8 cellular contexts compared by ENCODE assay signal in genomic region chr16:3400779-3401688, GRCh38. TPM values are rescaled to one million over a fixed set of nuclear protein-coding genes. Genes with fewer than 3 reads are reported as not detected.
DNase-seq lines count a peak whose midpoint lies in the region; ATAC-seq and TF ChIP-seq lines count a peak whose summit lies in the region.

Gene ZNF174 (plus strand): TSS chr16:3401215. CDS start chr16:3402005, 790 bp downstream.
Gene ZSCAN32 (minus strand): TSS chr16:3401004. CDS start chr16:3397557, 3,447 bp downstream.

- no peak for TF ChIP-seq CTCF in endodermal cell (conservative IDR thresholded peaks at IDR 0.05)

- ATAC-seq in GM21381 (IDR thresholded peaks at IDR 0.05; ENCODE audit: unreplicated experiment): peak; percentile 97
- peak; percentile 98 for ATAC-seq in activated CD8-positive, alpha-beta memory T cell treated with anti-CD3 and anti-CD28 coated beads, Interleukin-2, amount 10 ng/mL, durations not matched to agents 7 days and 5 days

- H3K9me3 Mint-ChIP-seq in activated CD8-positive, alpha-beta memory T cell treated with anti-CD3 and anti-CD28 coated beads, Interleukin-2, amount 10 ng/mL, durations not matched to agents 7 days and 5 days (ENCODE audit: low read depth): peaks cover 31% of the 10 kb centered on the region
- H3K9me3 Mint-ChIP-seq in endodermal cell: peaks cover 40% of the 10 kb centered on the region

- peaks cover 25% of the 10 kb centered on the region for H3K4me1 Mint-ChIP-seq in activated CD8-positive, alpha-beta memory T cell treated with anti-CD3 and anti-CD28 coated beads, Interleukin-2, amount 10 ng/mL, durations not matched to agents 7 days and 5 days
- H3K4me1 Mint-ChIP-seq in endodermal cell: peaks cover 5% of the 10 kb centered on the region

- H3K27ac ChIP-seq in endodermal cell (ENCODE audit: low read depth, low read length) (peak within 1 kb of the TSS; percentile 2), mesodermal cell (ENCODE audit: low read depth, low read length, severe bottlenecking) (peak within 1 kb of the TSS; percentile 80)

- in situ Hi-C loops in Caki2 (cut with HindIII; ENCODE audit: low pct_unique_long_range_greater_than_20kb, low sequenced_read_pairs): no loop called here

- CTCF ChIA-PET in activated CD8-positive, alpha-beta memory T cell treated with anti-CD3 and anti-CD28 coated beads, Interleukin-2, amount 10 ng/mL, durations not matched to agents 7 days and 5 days (lab: Charles Lee): interaction anchor here (0.7 to 2.0 kb wide), 21 partner anchors 8 to 272 kb away, joined by 3 to 9 read pairs (median 3); partner anchors contain the start of genes CLUAP1, NAA60, TIGD7 and ZNF200

- peak within 1 kb of the TSS; percentile 86 for H3K27ac Mint-ChIP-seq in activated CD8-positive, alpha-beta memory T cell treated with anti-CD3 and anti-CD28 coated beads, Interleukin-2, amount 10 ng/mL, durations not matched to agents 7 days and 5 days
- H3K27ac Mint-ChIP-seq in endodermal cell: peak within 1 kb of the TSS; percentile 90

- H3K4me3 Mint-ChIP-seq in activated CD8-positive, alpha-beta memory T cell treated with anti-CD3 and anti-CD28 coated beads, Interleukin-2, amount 10 ng/mL, durations not matched to agents 7 days and 5 days: peak within 1 kb of the TSS; percentile 81
- peak within 1 kb of the TSS; percentile 84 for H3K4me3 Mint-ChIP-seq in endodermal cell

- peak within 1 kb of the TSS; percentile 95 for H3K9ac ChIP-seq in NT2/D1 (ENCODE audit: insufficient read length, low read depth)
- peak within 1 kb of the TSS; percentile 75 for H3K9ac ChIP-seq in endodermal cell (ENCODE audit: extremely low read depth, low read length, poor library complexity, severe bottlenecking)

- WGBS in endodermal cell (ENCODE audit: insufficient coverage in 1 of 2, insufficient read length in 1 of 2), 2 experiments: 0% methylated on average over 38 to 95 of the region's 95 CpGs
- WGBS in mesodermal cell (ENCODE audit: insufficient coverage in 2 of 2), 2 experiments: 0 to 1% methylated on average over 90 to 95 of the region's 95 CpGs

- DNase-seq in Caki2 (ENCODE audit: low read depth): peak; percentile 100
- DNase-seq in HUDEP-2 (lab: John Stamatoyannopoulos, UW; ENCODE audit: unreplicated experiment in 76 of 76): peak; percentile 41 to 99 (median 97)
- peak; percentile 99 for DNase-seq in NT2/D1 (ENCODE audit: low read depth, low spot score)
- DNase-seq in activated CD8-positive, alpha-beta memory T cell treated with anti-CD3 and anti-CD28 coated beads, Interleukin-2, amount 10 ng/mL, durations not matched to agents 7 days and 5 days: peak; percentile 100
- peak; percentile 100 for DNase-seq in endodermal cell
- peak; percentile 97 for DNase-seq in stimulated activated CD8-positive, alpha-beta memory T cell treated with anti-CD3 and anti-CD28 coated beads, Interleukin-15, amount 100 ng/mL, for 4 hours (ENCODE audit: low read depth in 2 of 2)

- H3K36me3 Mint-ChIP-seq in activated CD8-positive, alpha-beta memory T cell treated with anti-CD3 and anti-CD28 coated beads, Interleukin-2, amount 10 ng/mL, durations not matched to agents 7 days and 5 days: peaks cover 72% of the 10 kb centered on the region
- H3K36me3 Mint-ChIP-seq in endodermal cell (ENCODE audit: low read depth): peaks cover 61% of the 10 kb centered on the region

- H3K9me3 ChIP-seq in NT2/D1 (ENCODE audit: insufficient read depth, low read length) (peaks cover 34% of the 10 kb centered on the region), endodermal cell (ENCODE audit: control insufficient read depth, low read length) (peaks cover 46% of the 10 kb centered on the region), mesodermal cell (ENCODE audit: control insufficient read depth, low read length) (peaks cover 24% of the 10 kb centered on the region)

- H3K27me3 Mint-ChIP-seq in activated CD8-positive, alpha-beta memory T cell treated with anti-CD3 and anti-CD28 coated beads, Interleukin-2, amount 10 ng/mL, durations not matched to agents 7 days and 5 days: no peaks in the 10 kb centered on the region
- H3K27me3 Mint-ChIP-seq in endodermal cell (ENCODE audit: insufficient read depth): peaks cover 2% of the 10 kb centered on the region

- H3K4me1 ChIP-seq in NT2/D1 (ENCODE audit: insufficient read depth, insufficient read length): no peaks in the 10 kb centered on the region
- H3K4me1 ChIP-seq in endodermal cell (ENCODE audit: control insufficient read depth, insufficient read depth, low read length): no peaks in the 10 kb centered on the region
- H3K4me1 ChIP-seq in mesodermal cell (ENCODE audit: control insufficient read depth, insufficient read depth, low read length, poor library complexity, severe bottlenecking): no peaks in the 10 kb centered on the region

- H3K4me3 ChIP-seq in NT2/D1 (ENCODE audit: insufficient read length, low read depth) (peak within 1 kb of the TSS; percentile 89), endodermal cell (ENCODE audit: low read length) (peak within 1 kb of the TSS; percentile 98), mesodermal cell (ENCODE audit: extremely low read depth, insufficient read depth, low read length, poor library complexity, severe bottlenecking) (peak within 1 kb of the TSS; percentile 91)

- H3K27me3 ChIP-seq in NT2/D1 (ENCODE audit: insufficient read depth, insufficient read length) (no peaks in the 10 kb centered on the region), endodermal cell (ENCODE audit: control insufficient read depth, insufficient read depth, low read length, poor library complexity, severe bottlenecking) (no peaks in the 10 kb centered on the region)

- peaks cover 62% of the 10 kb centered on the region for H3K36me3 ChIP-seq in NT2/D1 (ENCODE audit: insufficient read depth, insufficient read length, low read length)
- H3K36me3 ChIP-seq in endodermal cell (ENCODE audit: control insufficient read depth, insufficient read depth, low read length): peaks cover 54% of the 10 kb centered on the region
- H3K36me3 ChIP-seq in mesodermal cell (ENCODE audit: control insufficient read depth, insufficient read depth, low read length): peaks cover 61% of the 10 kb centered on the region

RNA-seq across cellular contexts. Expression of gene ZNF174, which starts in this region (rescaled TPM):
- total RNA-seq in Caki2 (2014; rRNA removed; shearing (Covaris generic); ENCODE audit: low replicate concordance): 16.4 and 27.0 TPM in 2 replicates
- total RNA-seq in activated CD8-positive, alpha-beta memory T cell treated with anti-CD3 and anti-CD28 coated beads, Interleukin-2, amount 10 ng/mL, durations not matched to agents 7 days and 5 days: 10 to 100 TPM; 13.9 to 15.4 TPM
- total RNA-seq in endodermal cell: 10 to 100 TPM; 11.0 to 13.5 TPM
- 11.5 TPM for polyA plus RNA-seq in endodermal cell (2013, experiment 1 of 2)
- 12.8 TPM for polyA plus RNA-seq in endodermal cell (2013, experiment 2 of 2)
- polyA plus RNA-seq in mesodermal cell (2013, experiment 1 of 2): 10.0 TPM
- polyA plus RNA-seq in mesodermal cell (2013, experiment 2 of 2): 8.4 TPM

RNA-seq across cellular contexts. Expression of gene ZSCAN32, which starts in this region (rescaled TPM):
- total RNA-seq in Caki2 (2014; rRNA removed; shearing (Covaris generic); ENCODE audit: low replicate concordance): 19.6 and 23.3 TPM in 2 replicates
- 10 to 100 TPM; 15.6 to 18.2 TPM for total RNA-seq in activated CD8-positive, alpha-beta memory T cell treated with anti-CD3 and anti-CD28 coated beads, Interleukin-2, amount 10 ng/mL, durations not matched to agents 7 days and 5 days
- total RNA-seq in endodermal cell: 10 to 100 TPM; 19.8 to 24.1 TPM
- polyA plus RNA-seq in endodermal cell (2013, experiment 1 of 2): 18.7 TPM
- polyA plus RNA-seq in endodermal cell (2013, experiment 2 of 2): 18.5 TPM
- 15.2 TPM for polyA plus RNA-seq in mesodermal cell (2013, experiment 1 of 2)
- polyA plus RNA-seq in mesodermal cell (2013, experiment 2 of 2): 14.1 TPM

Comparison
In these comparisons a context has a peak if more than half of its experiments do, and no peak if none do; other contexts are left out.
1. Peak in every context shown above with its lines: DNase-seq, ATAC-seq, H3K4me3 ChIP-seq and H3K27ac ChIP-seq.